In the genomic region with DNA sequence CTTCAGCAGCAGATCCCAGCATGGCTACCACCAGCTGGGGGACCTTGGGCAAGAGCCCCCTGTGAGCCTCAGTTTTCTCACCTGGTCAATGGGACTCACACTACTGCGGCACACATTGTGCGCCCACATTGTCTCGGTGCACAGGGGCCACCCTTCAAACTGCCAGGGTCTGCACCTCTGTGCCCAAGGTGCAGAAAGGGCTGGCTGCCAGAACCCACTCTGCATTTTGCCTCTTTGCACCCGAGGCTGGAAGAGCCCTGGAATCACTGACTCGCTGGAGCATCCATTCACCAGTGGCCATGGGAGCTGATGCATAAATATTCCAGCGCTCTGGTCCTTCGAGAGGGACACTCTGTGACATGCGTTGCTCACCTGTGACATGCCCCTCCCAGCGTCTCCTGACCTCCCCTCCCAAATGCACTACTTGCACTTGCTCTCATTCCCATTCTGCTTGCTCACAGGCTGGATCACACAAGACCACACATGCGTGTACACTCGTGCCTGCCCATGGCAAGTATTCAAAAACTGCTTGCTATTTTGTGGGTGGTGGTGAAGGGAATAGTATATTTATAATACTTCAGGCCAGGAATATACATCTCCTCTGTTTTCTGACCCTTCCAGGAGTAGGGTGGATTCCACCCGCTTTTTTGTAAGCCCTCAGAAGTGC, we compare ENCODE assay signal across 34 cellular contexts. TPM values are rescaled to one million over a fixed set of nuclear protein-coding genes. Genes with fewer than 3 reads are reported as not detected.
"Had no signal": no experiment of that assay in that cellular context is flagged by ENCODE, and none has a peak within 500 bp of the region (broad histone marks: within the 10 kb centered on the region; RNA-seq: fewer than 3 reads in every experiment).

No MANE protein-coding gene starts in this region.

- H3K4me1 Mint-ChIP-seq: mesothelial cell of epicardium; natural killer cell; nephron progenitor cell; neural progenitor cell; stimulated activated naive B cell treated with anti-CD40 and anti-IgM and Interleukin-4, amounts not matched to agents 10 μg/mL and 1 μg/mL and 100 μg/mL, for 72 hours had no signal

- H3K27me3 Mint-ChIP-seq: stimulated activated naive B cell treated with anti-CD40 and anti-IgM and Interleukin-4, amounts not matched to agents 10 μg/mL and 1 μg/mL and 100 μg/mL, for 72 hours had no signal

- H3K9me3 Mint-ChIP-seq: mesothelial cell of epicardium; natural killer cell; nephron progenitor cell; neural progenitor cell; stimulated activated naive B cell treated with anti-CD40 and anti-IgM and Interleukin-4, amounts not matched to agents 10 μg/mL and 1 μg/mL and 100 μg/mL, for 72 hours had no signal

- H3K79me2 ChIP-seq: hepatocyte, parathyroid adenoma had no signal

- DNase-seq: heart right ventricle; islet precursor cell; left ventricle myocardium inferior; mesendoderm; natural killer cell; nephron progenitor cell; occipital lobe; right lobe of liver; stimulated activated CD4-positive, alpha-beta T cell treated with anti-CD3 and anti-CD28 coated beads, Interleukin-12 subunit alpha, Interleukin-12 subunit beta, amount 100 ng/mL, for 4 hours; stimulated activated CD4-positive, alpha-beta T cell treated with anti-CD3 and anti-CD28 coated beads, Interleukin-15, amount 100 ng/mL, for 24 hours; stimulated activated CD4-positive, alpha-beta T cell treated with anti-CD3 and anti-CD28 coated beads, Interleukin-2, amount 100 ng/mL, for 24 hours; stimulated activated CD4-positive, alpha-beta T cell treated with anti-CD3 and anti-CD28 coated beads, Interleukin-4, amount 100 ng/mL, for 1 hour; stimulated activated naive B cell treated with anti-CD40 and anti-IgM and Interleukin-4, amounts not matched to agents 10 μg/mL and 1 μg/mL and 100 μg/mL, for 72 hours; stimulated activated naive CD8-positive, alpha-beta T cell treated with anti-CD3 and anti-CD28 coated beads, Interleukin-15, Interleukin-2, amounts not matched to agents 100 U/mL and 50 U/mL, for 24 hours; stomach; testis; tibial artery; trophoblast cell; upper lobe of right lung; uterus had no signal

- H3K36me3 Mint-ChIP-seq: mesothelial cell of epicardium; natural killer cell; neural progenitor cell; stimulated activated naive B cell treated with anti-CD40 and anti-IgM and Interleukin-4, amounts not matched to agents 10 μg/mL and 1 μg/mL and 100 μg/mL, for 72 hours had no signal

- ATAC-seq: heart right ventricle; natural killer cell; right lobe of liver; stimulated activated naive B cell treated with anti-CD40 and anti-IgM and Interleukin-4, amounts not matched to agents 10 μg/mL and 1 μg/mL and 100 μg/mL, for 72 hours; stimulated activated naive CD8-positive, alpha-beta T cell treated with anti-CD3 and anti-CD28 coated beads, Interleukin-15, Interleukin-2, amounts not matched to agents 100 U/mL and 50 U/mL, for 24 hours; upper lobe of right lung had no signal

- H2AFZ ChIP-seq: hepatocyte, neural progenitor cell, parathyroid adenoma had no signal

- H3K4me3 Mint-ChIP-seq: mesothelial cell of epicardium; natural killer cell; nephron progenitor cell; neural progenitor cell; stimulated activated naive B cell treated with anti-CD40 and anti-IgM and Interleukin-4, amounts not matched to agents 10 μg/mL and 1 μg/mL and 100 μg/mL, for 72 hours had no signal

- H3K27me3 ChIP-seq: hepatocyte, neural progenitor cell, neutrophil, right atrium auricular region, right lobe of liver, stomach, testis, tibial artery, upper lobe of right lung, uterus had no signal

- H3K9ac ChIP-seq: neural progenitor cell, parathyroid adenoma had no signal

- H3K4me1 ChIP-seq: heart right ventricle, neural progenitor cell, parathyroid adenoma, right atrium auricular region, right lobe of liver, stomach, testis, upper lobe of right lung, uterus had no signal

- H3K4me3 ChIP-seq: heart right ventricle, hepatocyte, left ventricle myocardium inferior, lung, neural progenitor cell, right atrium auricular region, right lobe of liver, skin epidermis, stomach, testis, tibial artery, upper lobe of right lung, uterus had no signal

- H3K36me3 ChIP-seq: heart right ventricle, left ventricle myocardium inferior, neural progenitor cell, neutrophil, right atrium auricular region, right lobe of liver, stomach, tibial artery, upper lobe of right lung, uterus had no signal

- H3K9me3 ChIP-seq: heart right ventricle, left ventricle myocardium inferior, neutrophil, right atrium auricular region, right lobe of liver, stomach, testis, tibial artery, upper lobe of right lung, uterus had no signal

- H3K27ac ChIP-seq: heart right ventricle, hepatocyte, left ventricle myocardium inferior, neural progenitor cell, neutrophil, parathyroid adenoma, right atrium auricular region, right lobe of liver, skin epidermis, stomach, testis, tibial artery, upper lobe of right lung, uterus had no signal

- H3K4me2 ChIP-seq: hepatocyte, neural progenitor cell had no signal

- H3K27ac Mint-ChIP-seq: mesothelial cell of epicardium; natural killer cell; nephron progenitor cell; neural progenitor cell; progenitor cell of endocrine pancreas; stimulated activated naive B cell treated with anti-CD40 and anti-IgM and Interleukin-4, amounts not matched to agents 10 μg/mL and 1 μg/mL and 100 μg/mL, for 72 hours had no signal

RNA-seq across cellular contexts. Expression of gene C1QL2, which starts 18.8 kb away (rescaled TPM):
- total RNA-seq: heart right ventricle, kidney epithelial cell, left ventricle myocardium inferior, mesothelial cell of epicardium, mononuclear cell, natural killer cell, osteocyte, pulmonary artery endothelial cell, renal cortical epithelial cell, right atrium auricular region, right lobe of liver, stomach, upper lobe of right lung, uterus had no signal
- polyA plus RNA-seq: stomach had no signal

RNA-seq across cellular contexts. Expression of gene STEAP3, which starts 46.3 kb away (rescaled TPM):
- total RNA-seq: occipital lobe had no signal
